Comparison of ENCODE assay signal across 7 cellular contexts in genomic region chr3:197996855-197997254, GRCh38.
"Had no signal": no experiment of that assay in that cellular context is flagged by ENCODE, and none has a peak within 500 bp of the region (broad histone marks: within the 10 kb centered on the region; RNA-seq: fewer than 3 reads in every experiment).

No MANE protein-coding gene starts in this region.

- H3K4me3 Mint-ChIP-seq: GM23338, H9, HFFc6 had no signal

- H3K4me3 ChIP-seq: GM23338 had no signal

- H3K27ac ChIP-seq: KMS-11 had no signal

- ATAC-seq: GM23338 had no signal

- H3K9me3 Mint-ChIP-seq: GM23338, H9, HFFc6 had no signal

- H3K27ac Mint-ChIP-seq: GM23338, H9, HFFc6 had no signal

- DNase-seq: H9, HCEC 1CT, HFFc6, IMR-90, KBM-7 had no signal
